18 cellular contexts compared by ENCODE assay signal in the genomic region with DNA sequence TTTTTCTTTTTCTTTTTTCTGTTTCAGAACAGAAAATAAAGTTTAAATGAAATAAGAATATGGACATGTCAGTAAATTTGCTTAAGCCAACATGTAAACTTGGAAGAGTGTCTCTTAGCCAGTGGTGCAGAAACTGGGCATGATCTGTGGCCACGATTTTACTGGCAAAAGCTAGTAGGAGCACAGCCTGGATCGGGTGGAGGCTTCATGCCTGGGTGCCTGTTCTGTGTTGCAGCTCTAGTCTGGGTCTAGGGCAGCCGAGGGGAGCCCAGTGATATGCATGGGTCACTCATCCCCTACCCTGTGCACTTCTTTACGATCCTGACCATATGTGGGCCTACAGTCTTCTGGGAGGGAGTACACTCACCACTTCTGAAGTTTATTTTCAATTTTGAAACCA. TPM values are rescaled to one million over a fixed set of nuclear protein-coding genes. Genes with fewer than 3 reads are reported as not detected.
A peak's percentile ranks its signal among the peaks of the same experiment; 100 is the strongest.
DNase-seq lines count a peak whose midpoint lies in the region; ATAC-seq, FAIRE-seq and TF ChIP-seq lines count a peak whose summit lies in the region.
"Had no signal": no experiment of that assay in that cellular context is flagged by ENCODE, and none has a peak within 500 bp of the region (broad histone marks: within the 10 kb centered on the region; RNA-seq: fewer than 3 reads in every experiment).

No MANE protein-coding gene starts in this region.

- POLR2A ChIA-PET in T-cell (lab: Charles Lee), result interaction anchor here in 1 of 2 donors (0.7 kb wide), 1 partner anchor 1532 kb away, joined by 4 read pairs; no protein-coding TSS in a partner anchor

- CTCF ChIA-PET in T-cell (lab: Charles Lee), result no interaction called here

- no peaks in the 10 kb centered on the region for H3K27me3 ChIP-seq in thyroid gland
- H3K27me3 ChIP-seq: BE2C had no signal

- no peak for DNase-seq in GM12892 (ENCODE audit: insufficient read length)
- peak; percentile 11 for DNase-seq in fibroblast of gingiva (ENCODE audit: low read depth)
- peak; percentile 33 for DNase-seq in left kidney (ENCODE audit: low read depth, low spot score)
- DNase-seq in thyroid gland, result peak; percentile 23 to 55
- DNase-seq in T-cell, result no peak
- DNase-seq in immature natural killer cell, result no peak
- no peak for DNase-seq in RPMI8226
- DNase-seq in ACHN, result no peak
- DNase-seq: BE2C; CD4-positive, alpha-beta memory T cell; DMS79; GDM1 had no signal

- TF ChIP-seq CTCF in thyroid gland (IDR thresholded peaks at IDR 0.05), result no peak

- peak; percentile 38 for FAIRE-seq in GM12892 (lab: Jason Lieb, UNC)
- FAIRE-seq: GM19239 had no signal

- H3K4me1 Mint-ChIP-seq in T-cell (no peaks in the 10 kb centered on the region), immature natural killer cell (no peaks in the 10 kb centered on the region)
- H3K4me1 Mint-ChIP-seq: CD4-positive, alpha-beta memory T cell had no signal

- no peaks in the 10 kb centered on the region for H3K36me3 ChIP-seq in thyroid gland
- H3K36me3 ChIP-seq: BE2C had no signal

- in situ Hi-C loops in ACHN (cut with HindIII; ENCODE audit: low pct_ligation_motif_present, low pct_unique_long_range_greater_than_20kb, low sequenced_read_pairs), result no loop called here

- ATAC-seq in T-cell (replicated peaks in 1 of 4), result no peak
- ATAC-seq: HCT116 had no signal

- peaks cover 3 to 4% of the 10 kb centered on the region in 2 donors for H3K27me3 Mint-ChIP-seq in T-cell
- H3K27me3 Mint-ChIP-seq in immature natural killer cell (ENCODE audit: low read depth in 3 of 3), result peaks cover 0 to 2% (median 1%) of the 10 kb centered on the region in 3 donors

- H3K9me3 Mint-ChIP-seq in T-cell (peaks cover 0 to 3% (median 0%) of the 10 kb centered on the region in 3 donors), immature natural killer cell (peaks cover 0 to 4% (median 0%) of the 10 kb centered on the region in 6 donors)

- no peak overlapping the region for H3K27ac ChIP-seq in thyroid gland
- H3K27ac ChIP-seq: C4-2B, HL-60 had no signal

- 30 to 63% methylated on average over 4 of the region's 4 CpGs for WGBS in thyroid gland, 2 donors

- no peaks in the 10 kb centered on the region for H3K4me1 ChIP-seq in thyroid gland
- H3K4me1 ChIP-seq: BE2C had no signal

- H3K36me3 Mint-ChIP-seq in T-cell (no peaks in the 10 kb centered on the region), immature natural killer cell (no peaks in the 10 kb centered on the region)
- H3K36me3 Mint-ChIP-seq: CD4-positive, alpha-beta memory T cell had no signal

- H3K4me3 Mint-ChIP-seq in T-cell, result no peak overlapping the region
- no peak overlapping the region for H3K4me3 Mint-ChIP-seq in immature natural killer cell
- H3K4me3 Mint-ChIP-seq: CD4-positive, alpha-beta memory T cell had no signal

- intact Hi-C loops in thyroid gland (cut with DNase I), result no loop called here

- no peak overlapping the region for H3K27ac Mint-ChIP-seq in T-cell
- no peak overlapping the region for H3K27ac Mint-ChIP-seq in immature natural killer cell
- H3K27ac Mint-ChIP-seq: CD4-positive, alpha-beta memory T cell had no signal

- no peak overlapping the region for H3K4me3 ChIP-seq in thyroid gland (replicated peaks in 1 of 3)

- TF ChIP-seq POLR2A in GM12892 (IDR thresholded peaks at IDR 0.05; ENCODE audit: low read depth, low read length) (no peak), thyroid gland (IDR thresholded peaks at IDR 0.05) (no peak)

- H3K9me3 ChIP-seq in thyroid gland, result no peaks in the 10 kb centered on the region
- H3K9me3 ChIP-seq: BE2C had no signal

RNA-seq across cellular contexts. Expression of a gene that starts 45.7 kb away (rescaled TPM):
- polyA plus RNA-seq in GM12892 (2012; ENCODE audit: missing spikeins), result 0.95 TPM
- total RNA-seq in thyroid gland, result not detected
- total RNA-seq in T-cell, result not detected
- polyA plus RNA-seq in immature natural killer cell, result not detected
- total RNA-seq: A172; CD4-positive, alpha-beta memory T cell; H4 had no signal
- polyA plus RNA-seq: CD4-positive, alpha-beta memory T cell had no signal

Comparison
In these comparisons a context has a peak if more than half of its experiments do, and no peak if none do; other contexts are left out.
1. DNase-seq: peak in fibroblast of gingiva (single experiment), left kidney (single experiment) and thyroid gland (2 of 2); none in GM12892 (single experiment), T-cell (0 of 34), immature natural killer cell (0 of 3), RPMI8226 (single experiment) and ACHN (single experiment).